14 cellular contexts compared by ENCODE assay signal in the genomic region with DNA sequence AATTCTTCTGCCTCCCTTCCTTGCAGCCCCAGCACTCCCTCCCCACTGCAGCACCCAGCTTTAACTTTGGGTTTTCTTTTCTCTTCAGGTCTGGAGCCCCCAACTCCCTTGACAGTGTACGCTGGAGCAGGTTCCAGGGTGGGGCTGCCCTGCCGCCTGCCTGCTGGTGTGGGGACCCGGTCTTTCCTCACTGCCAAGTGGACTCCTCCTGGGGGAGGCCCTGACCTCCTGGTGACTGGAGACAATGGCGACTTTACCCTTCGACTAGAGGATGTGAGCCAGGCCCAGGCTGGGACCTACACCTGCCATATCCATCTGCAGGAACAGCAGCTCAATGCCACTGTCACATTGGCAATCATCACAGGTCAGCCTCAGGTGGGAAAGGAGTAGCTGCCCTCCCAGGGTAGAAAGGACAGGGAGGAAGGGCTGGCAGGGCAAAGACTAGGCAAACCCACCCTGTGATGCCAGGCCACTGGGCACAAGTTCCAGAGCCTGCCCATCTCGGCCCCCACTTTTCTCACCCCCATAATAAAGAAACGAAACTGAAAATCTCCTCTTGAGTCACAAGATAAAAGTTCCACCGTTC.
A peak's percentile ranks its signal among the peaks of the same experiment; 100 is the strongest.
DNase-seq lines count a peak whose midpoint lies in the region; FAIRE-seq and TF ChIP-seq lines count a peak whose summit lies in the region.
"Had no signal": no experiment of that assay in that cellular context is flagged by ENCODE, and none has a peak within 500 bp of the region (broad histone marks: within the 10 kb centered on the region; RNA-seq: fewer than 3 reads in every experiment).

No MANE protein-coding gene starts in this region.

- H3K36me3 Mint-ChIP-seq in T-helper 2 cell treated with Interferon-gamma antibody and Interleukin-4, amounts not matched to agents 5 μg/mL and 100 μg/mL, for 36 hours (ENCODE audit: low read depth) = peaks cover 2% of the 10 kb centered on the region
- H3K36me3 Mint-ChIP-seq in activated naive CD8-positive, alpha-beta T cell = peaks cover 3% of the 10 kb centered on the region
- H3K36me3 Mint-ChIP-seq in nephron progenitor cell (ENCODE audit: low read depth) = peaks cover 49% of the 10 kb centered on the region

- no peak for DNase-seq in T-helper 2 cell treated with Interferon-gamma antibody and Interleukin-4, amounts not matched to agents 5 μg/mL and 100 μg/mL, for 36 hours (ENCODE audit: low spot score)
- DNase-seq in T-helper 2 cell (no peak), HTR-8/SVneo (ENCODE audit: insufficient read length, low spot score) (no peak), nephron progenitor cell (no peak), NCI-H1694 treated with DMSO at 0.1 percent for 48 hours (lab: John Stamatoyannopoulos, UW) (no peak), NCI-H1436 treated with DMSO at 0.1 percent for 48 hours (lab: John Stamatoyannopoulos, UW) (no peak), cerebellar cortex (ENCODE audit: low spot score) (no peak)
- DNase-seq: caudate nucleus, foreskin melanocyte, IMR-90, NCI-H1417 treated with DMSO at 0.1 percent for 48 hours, nucleus accumbens, PC-3 had no signal

- H3K4me1 Mint-ChIP-seq in T-helper 2 cell treated with Interferon-gamma antibody and Interleukin-4, amounts not matched to agents 5 μg/mL and 100 μg/mL, for 36 hours (ENCODE audit: low read depth) = peaks cover 50% of the 10 kb centered on the region
- H3K4me1 Mint-ChIP-seq in activated naive CD8-positive, alpha-beta T cell (ENCODE audit: low read depth) = peaks cover 64% of the 10 kb centered on the region
- peaks cover 75% of the 10 kb centered on the region for H3K4me1 Mint-ChIP-seq in nephron progenitor cell

- H3K9me3 Mint-ChIP-seq in T-helper 2 cell treated with Interferon-gamma antibody and Interleukin-4, amounts not matched to agents 5 μg/mL and 100 μg/mL, for 36 hours = no peaks in the 10 kb centered on the region
- no peaks in the 10 kb centered on the region for H3K9me3 Mint-ChIP-seq in activated naive CD8-positive, alpha-beta T cell (ENCODE audit: low read depth)
- H3K9me3 Mint-ChIP-seq in nephron progenitor cell = no peaks in the 10 kb centered on the region

- TF ChIP-seq CTCF in nephron progenitor cell (IDR thresholded peaks at IDR 0.05) = no peak

- H3K4me3 Mint-ChIP-seq in T-helper 2 cell treated with Interferon-gamma antibody and Interleukin-4, amounts not matched to agents 5 μg/mL and 100 μg/mL, for 36 hours = peak overlapping the region; percentile 60
- H3K4me3 Mint-ChIP-seq in activated naive CD8-positive, alpha-beta T cell = peak overlapping the region; percentile 86
- peak overlapping the region; percentile 50 for H3K4me3 Mint-ChIP-seq in nephron progenitor cell

- H3K27ac Mint-ChIP-seq in T-helper 2 cell treated with Interferon-gamma antibody and Interleukin-4, amounts not matched to agents 5 μg/mL and 100 μg/mL, for 36 hours = peak overlapping the region; percentile 73
- H3K27ac Mint-ChIP-seq in activated naive CD8-positive, alpha-beta T cell = peak overlapping the region; percentile 85
- H3K27ac Mint-ChIP-seq in nephron progenitor cell = no peak overlapping the region

- peak; percentile 57 for FAIRE-seq in HTR-8/SVneo (lab: Jason Lieb, UNC)

- H3K27me3 Mint-ChIP-seq in T-helper 2 cell treated with Interferon-gamma antibody and Interleukin-4, amounts not matched to agents 5 μg/mL and 100 μg/mL, for 36 hours (ENCODE audit: low read depth) = peaks cover 2% of the 10 kb centered on the region
- H3K27me3 Mint-ChIP-seq in activated naive CD8-positive, alpha-beta T cell = no peaks in the 10 kb centered on the region
- peaks cover 18% of the 10 kb centered on the region for H3K27me3 Mint-ChIP-seq in nephron progenitor cell (ENCODE audit: low read depth, poor library complexity)
